Comparison of ENCODE assay signal across 1 cellular context in genomic region chr2:101622633-101623521, GRCh38.
TF ChIP-seq lines count a peak whose summit lies in the region.

No MANE protein-coding gene starts in this region.

TF ChIP-seq in GM12878, 131 proteins besides CTCF, POLR2A, EP300 and RAD21 (continued from another document and continues in another):
- TF ChIP-seq MXI1 (IDR thresholded peaks at IDR 0.05; ENCODE audit: low read depth, low read length), result 0 out of 2 replicates have a peak, but pooled peaks have one; percentile 14
- TF ChIP-seq PAX5 (IDR thresholded peaks at IDR 0.05; ENCODE audit: borderline replicate concordance, low read depth, low read length), result no peak
- TF ChIP-seq CEBPB (IDR thresholded peaks at IDR 0.05; ENCODE audit: borderline replicate concordance in 1 of 2, low read depth in 2 of 2, low read length in 2 of 2), result 0 out of 4 replicates have a peak, but pooled peaks of 1 of the 2 experiments have one; percentile 34
- 0 out of 2 replicates have a peak, but pooled peaks have one; percentile 42 for TF ChIP-seq MEF2A (IDR thresholded peaks at IDR 0.05; ENCODE audit: insufficient read depth, low read depth, low read length)
- TF ChIP-seq EZH2 (IDR thresholded peaks at IDR 0.05; ENCODE audit: borderline replicate concordance, control insufficient read depth, low read depth, low read length), result no peak
- no peak for TF ChIP-seq ZNF622 (IDR thresholded peaks at IDR 0.05)
- TF ChIP-seq RELA (IDR thresholded peaks at IDR 0.05; ENCODE audit: borderline replicate concordance, partially characterized antibody), result peak; percentile 75
- TF ChIP-seq, protein P1, sequence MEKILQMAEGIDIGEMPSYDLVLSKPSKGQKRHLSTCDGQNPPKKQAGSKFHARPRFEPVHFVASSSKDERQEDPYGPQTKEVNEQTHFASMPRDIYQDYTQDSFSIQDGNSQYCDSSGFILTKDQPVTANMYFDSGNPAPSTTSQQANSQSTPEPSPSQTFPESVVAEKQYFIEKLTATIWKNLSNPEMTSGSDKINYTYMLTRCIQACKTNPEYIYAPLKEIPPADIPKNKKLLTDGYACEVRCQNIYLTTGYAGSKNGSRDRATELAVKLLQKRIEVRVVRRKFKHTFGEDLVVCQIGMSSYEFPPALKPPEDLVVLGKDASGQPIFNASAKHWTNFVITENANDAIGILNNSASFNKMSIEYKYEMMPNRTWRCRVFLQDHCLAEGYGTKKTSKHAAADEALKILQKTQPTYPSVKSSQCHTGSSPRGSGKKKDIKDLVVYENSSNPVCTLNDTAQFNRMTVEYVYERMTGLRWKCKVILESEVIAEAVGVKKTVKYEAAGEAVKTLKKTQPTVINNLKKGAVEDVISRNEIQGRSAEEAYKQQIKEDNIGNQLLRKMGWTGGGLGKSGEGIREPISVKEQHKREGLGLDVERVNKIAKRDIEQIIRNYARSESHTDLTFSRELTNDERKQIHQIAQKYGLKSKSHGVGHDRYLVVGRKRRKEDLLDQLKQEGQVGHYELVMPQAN (conservative IDR thresholded peaks at IDR 0.05), result no peak
- TF ChIP-seq BCL3 (IDR thresholded peaks at IDR 0.05; ENCODE audit: borderline replicate concordance, insufficient read depth, low read depth, low read length, poor library complexity, severe bottlenecking), result no peak
- 0 out of 2 replicates have a peak, but pooled peaks have one; percentile 18 for TF ChIP-seq ZNF24 (IDR thresholded peaks at IDR 0.05)
- TF ChIP-seq, protein P2, sequence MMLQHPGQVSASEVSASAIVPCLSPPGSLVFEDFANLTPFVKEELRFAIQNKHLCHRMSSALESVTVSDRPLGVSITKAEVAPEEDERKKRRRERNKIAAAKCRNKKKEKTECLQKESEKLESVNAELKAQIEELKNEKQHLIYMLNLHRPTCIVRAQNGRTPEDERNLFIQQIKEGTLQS (IDR thresholded peaks at IDR 0.05; ENCODE audit: borderline replicate concordance, extremely low read depth, low read depth, low read length), result no peak
- TF ChIP-seq, protein P3, sequence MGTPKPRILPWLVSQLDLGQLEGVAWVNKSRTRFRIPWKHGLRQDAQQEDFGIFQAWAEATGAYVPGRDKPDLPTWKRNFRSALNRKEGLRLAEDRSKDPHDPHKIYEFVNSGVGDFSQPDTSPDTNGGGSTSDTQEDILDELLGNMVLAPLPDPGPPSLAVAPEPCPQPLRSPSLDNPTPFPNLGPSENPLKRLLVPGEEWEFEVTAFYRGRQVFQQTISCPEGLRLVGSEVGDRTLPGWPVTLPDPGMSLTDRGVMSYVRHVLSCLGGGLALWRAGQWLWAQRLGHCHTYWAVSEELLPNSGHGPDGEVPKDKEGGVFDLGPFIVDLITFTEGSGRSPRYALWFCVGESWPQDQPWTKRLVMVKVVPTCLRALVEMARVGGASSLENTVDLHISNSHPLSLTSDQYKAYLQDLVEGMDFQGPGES (IDR thresholded peaks at IDR 0.05), result no peak
- TF ChIP-seq ETV6 (conservative IDR thresholded peaks at IDR 0.05 in 1 of 2, IDR thresholded peaks at IDR 0.05 in 1 of 2; ENCODE audit: borderline replicate concordance in 1 of 2, low read depth in 1 of 2), result peak in 1 of 2 experiments; percentile 67; a peak in 2 of 4 replicates
- TF ChIP-seq GATAD2B (conservative IDR thresholded peaks at IDR 0.05; ENCODE audit: low read depth), result peak; percentile 43
- no peak for TF ChIP-seq WRNIP1 (IDR thresholded peaks at IDR 0.05; ENCODE audit: borderline replicate concordance, low read depth, low read length)
- TF ChIP-seq TAF1 (IDR thresholded peaks at IDR 0.05; ENCODE audit: borderline replicate concordance, low read depth, low read length), result 0 out of 2 replicates have a peak, but pooled peaks have one; percentile 22
- TF ChIP-seq MTA2 (IDR thresholded peaks at IDR 0.05; ENCODE audit: low read depth), result peak; percentile 81; the same call in 1 of the 2 replicates
- peak; percentile 81 for TF ChIP-seq PBX3 (IDR thresholded peaks at IDR 0.05; ENCODE audit: insufficient replicate concordance, low read depth, low read length)
- no peak for TF ChIP-seq NRF1 (conservative IDR thresholded peaks at IDR 0.05; ENCODE audit: low read depth, low read length)
- no peak for TF ChIP-seq ZBTB11 (CRISPR knock-in tag; IDR thresholded peaks at IDR 0.05)
- no peak for TF ChIP-seq EGR1 (IDR thresholded peaks at IDR 0.05; ENCODE audit: borderline replicate concordance in 1 of 2, low read depth in 2 of 2, low read length in 2 of 2)
- no peak for TF ChIP-seq KAT2A (conservative IDR thresholded peaks at IDR 0.05; ENCODE audit: control insufficient read depth, low read depth, low read length)
- TF ChIP-seq, protein P4, sequence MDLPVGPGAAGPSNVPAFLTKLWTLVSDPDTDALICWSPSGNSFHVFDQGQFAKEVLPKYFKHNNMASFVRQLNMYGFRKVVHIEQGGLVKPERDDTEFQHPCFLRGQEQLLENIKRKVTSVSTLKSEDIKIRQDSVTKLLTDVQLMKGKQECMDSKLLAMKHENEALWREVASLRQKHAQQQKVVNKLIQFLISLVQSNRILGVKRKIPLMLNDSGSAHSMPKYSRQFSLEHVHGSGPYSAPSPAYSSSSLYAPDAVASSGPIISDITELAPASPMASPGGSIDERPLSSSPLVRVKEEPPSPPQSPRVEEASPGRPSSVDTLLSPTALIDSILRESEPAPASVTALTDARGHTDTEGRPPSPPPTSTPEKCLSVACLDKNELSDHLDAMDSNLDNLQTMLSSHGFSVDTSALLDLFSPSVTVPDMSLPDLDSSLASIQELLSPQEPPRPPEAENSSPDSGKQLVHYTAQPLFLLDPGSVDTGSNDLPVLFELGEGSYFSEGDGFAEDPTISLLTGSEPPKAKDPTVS (IDR thresholded peaks at IDR 0.05; ENCODE audit: low read depth, low read length), result no peak
- TF ChIP-seq MEF2B (IDR thresholded peaks at IDR 0.05; ENCODE audit: partially characterized antibody, poor library complexity, severe bottlenecking), result peak; percentile 33
- peak; percentile 92 for TF ChIP-seq IKZF2 (IDR thresholded peaks at IDR 0.05)
- TF ChIP-seq, protein P5, sequence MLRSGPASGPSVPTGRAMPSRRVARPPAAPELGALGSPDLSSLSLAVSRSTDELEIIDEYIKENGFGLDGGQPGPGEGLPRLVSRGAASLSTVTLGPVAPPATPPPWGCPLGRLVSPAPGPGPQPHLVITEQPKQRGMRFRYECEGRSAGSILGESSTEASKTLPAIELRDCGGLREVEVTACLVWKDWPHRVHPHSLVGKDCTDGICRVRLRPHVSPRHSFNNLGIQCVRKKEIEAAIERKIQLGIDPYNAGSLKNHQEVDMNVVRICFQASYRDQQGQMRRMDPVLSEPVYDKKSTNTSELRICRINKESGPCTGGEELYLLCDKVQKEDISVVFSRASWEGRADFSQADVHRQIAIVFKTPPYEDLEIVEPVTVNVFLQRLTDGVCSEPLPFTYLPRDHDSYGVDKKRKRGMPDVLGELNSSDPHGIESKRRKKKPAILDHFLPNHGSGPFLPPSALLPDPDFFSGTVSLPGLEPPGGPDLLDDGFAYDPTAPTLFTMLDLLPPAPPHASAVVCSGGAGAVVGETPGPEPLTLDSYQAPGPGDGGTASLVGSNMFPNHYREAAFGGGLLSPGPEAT (IDR thresholded peaks at IDR 0.05; ENCODE audit: low read depth), result peak; percentile 70; the same call in 1 of the 2 replicates
- TF ChIP-seq FOXM1 (IDR thresholded peaks at IDR 0.05; ENCODE audit: low read depth, low read length), result peak; percentile 51; the same call in 1 of the 2 replicates
- TF ChIP-seq TCF7 (IDR thresholded peaks at IDR 0.05; ENCODE audit: borderline replicate concordance), result no peak
- TF ChIP-seq, protein P6, sequence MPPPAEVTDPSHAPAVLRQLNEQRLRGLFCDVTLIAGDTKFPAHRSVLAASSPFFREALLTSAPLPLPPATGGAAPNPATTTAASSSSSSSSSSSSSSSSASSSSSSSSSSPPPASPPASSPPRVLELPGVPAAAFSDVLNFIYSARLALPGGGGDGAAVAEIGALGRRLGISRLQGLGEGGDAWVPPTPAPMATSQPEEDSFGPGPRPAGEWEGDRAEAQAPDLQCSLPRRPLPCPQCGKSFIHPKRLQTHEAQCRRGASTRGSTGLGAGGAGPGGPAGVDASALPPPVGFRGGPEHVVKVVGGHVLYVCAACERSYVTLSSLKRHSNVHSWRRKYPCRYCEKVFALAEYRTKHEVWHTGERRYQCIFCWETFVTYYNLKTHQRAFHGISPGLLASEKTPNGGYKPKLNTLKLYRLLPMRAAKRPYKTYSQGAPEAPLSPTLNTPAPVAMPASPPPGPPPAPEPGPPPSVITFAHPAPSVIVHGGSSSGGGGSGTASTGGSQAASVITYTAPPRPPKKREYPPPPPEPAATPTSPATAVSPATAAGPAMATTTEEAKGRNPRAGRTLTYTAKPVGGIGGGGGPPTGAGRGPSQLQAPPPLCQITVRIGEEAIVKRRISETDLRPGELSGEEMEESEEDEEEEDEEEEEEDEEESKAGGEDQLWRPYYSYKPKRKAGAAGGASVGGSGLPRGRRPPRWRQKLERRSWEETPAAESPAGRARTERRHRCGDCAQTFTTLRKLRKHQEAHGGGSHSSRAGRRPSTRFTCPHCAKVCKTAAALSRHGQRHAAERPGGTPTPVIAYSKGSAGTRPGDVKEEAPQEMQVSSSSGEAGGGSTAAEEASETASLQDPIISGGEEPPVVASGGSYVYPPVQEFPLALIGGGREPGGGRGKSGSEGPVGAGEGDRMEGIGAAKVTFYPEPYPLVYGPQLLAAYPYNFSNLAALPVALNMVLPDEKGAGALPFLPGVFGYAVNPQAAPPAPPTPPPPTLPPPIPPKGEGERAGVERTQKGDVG (CRISPR knock-in tag; IDR thresholded peaks at IDR 0.05), result no peak
- peak; percentile 20 to 84; a peak in 2 of 4 replicates for TF ChIP-seq SRF (IDR thresholded peaks at IDR 0.05; ENCODE audit: low read depth in 2 of 2, low read length in 2 of 2)
- TF ChIP-seq STAT1 (conservative IDR thresholded peaks at IDR 0.05), result no peak
- TF ChIP-seq IRF5 (IDR thresholded peaks at IDR 0.05; ENCODE audit: borderline replicate concordance), result no peak
- no peak for TF ChIP-seq SUPT20H (IDR thresholded peaks at IDR 0.05; ENCODE audit: borderline replicate concordance, control insufficient read depth, low read depth, low read length)
- no peak for TF ChIP-seq NFXL1 (IDR thresholded peaks at IDR 0.05; ENCODE audit: borderline replicate concordance)
